In the genomic region with DNA sequence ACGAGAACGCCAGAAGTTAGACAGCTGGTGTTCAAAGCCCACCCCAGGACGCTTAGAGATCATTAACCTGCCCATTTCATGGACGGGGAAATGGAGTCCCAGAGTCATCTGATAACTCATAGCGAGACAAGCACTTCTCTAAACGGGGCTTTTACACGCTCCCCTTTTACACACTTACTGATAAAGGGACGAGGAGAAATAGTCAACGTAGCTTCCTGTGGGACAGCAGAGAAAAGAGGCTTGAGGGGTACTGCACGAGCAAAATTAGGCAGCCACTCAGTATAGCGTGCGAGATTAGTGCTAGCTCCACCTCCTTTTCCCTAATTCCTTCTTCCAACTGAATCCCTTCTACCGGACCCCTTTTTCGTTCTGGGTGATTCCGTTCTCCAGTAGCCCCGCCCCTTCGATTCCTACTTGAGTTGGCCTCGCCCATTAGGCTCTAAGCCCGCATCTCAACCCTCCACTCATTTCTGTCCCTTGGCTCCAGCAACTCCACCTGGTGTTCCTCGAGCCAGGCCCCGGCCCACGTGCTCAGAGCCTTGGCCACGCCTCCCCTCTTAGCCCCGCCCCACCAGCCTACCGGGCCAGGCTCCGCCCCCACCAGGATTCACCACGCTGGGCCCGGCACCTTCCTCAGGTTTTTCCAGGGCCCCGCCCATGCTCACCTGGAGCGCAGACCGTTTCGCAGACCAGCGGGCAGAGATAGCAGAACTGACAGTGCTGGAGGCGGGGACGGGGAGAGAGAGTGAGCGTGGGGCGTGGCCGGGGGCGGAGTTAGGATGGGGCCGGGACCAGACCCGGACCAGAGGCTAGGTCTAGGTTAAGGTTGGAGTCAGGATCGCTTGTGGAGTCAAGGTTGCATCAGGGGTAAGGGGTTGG, we compare ENCODE assay signal across 1 cellular context.
TF ChIP-seq lines count a peak whose summit lies in the region.

No MANE protein-coding gene starts in this region.

TF ChIP-seq in IMR-90, 13 proteins besides CTCF, POLR2A, EP300 and RAD21:
- TF ChIP-seq RFX5 (IDR thresholded peaks at IDR 0.05; ENCODE audit: low read depth, low read length): no peak
- no peak for TF ChIP-seq MAFK (IDR thresholded peaks at IDR 0.05; ENCODE audit: low read depth, low read length)
- TF ChIP-seq RCOR1 (IDR thresholded peaks at IDR 0.05; ENCODE audit: insufficient replicate concordance, low read length): peak; percentile 31
- TF ChIP-seq, protein P1, sequence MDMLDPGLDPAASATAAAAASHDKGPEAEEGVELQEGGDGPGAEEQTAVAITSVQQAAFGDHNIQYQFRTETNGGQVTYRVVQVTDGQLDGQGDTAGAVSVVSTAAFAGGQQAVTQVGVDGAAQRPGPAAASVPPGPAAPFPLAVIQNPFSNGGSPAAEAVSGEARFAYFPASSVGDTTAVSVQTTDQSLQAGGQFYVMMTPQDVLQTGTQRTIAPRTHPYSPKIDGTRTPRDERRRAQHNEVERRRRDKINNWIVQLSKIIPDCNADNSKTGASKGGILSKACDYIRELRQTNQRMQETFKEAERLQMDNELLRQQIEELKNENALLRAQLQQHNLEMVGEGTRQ (IDR thresholded peaks at IDR 0.05; ENCODE audit: low read depth, low read length): peak; percentile 58
